In the genomic region with DNA sequence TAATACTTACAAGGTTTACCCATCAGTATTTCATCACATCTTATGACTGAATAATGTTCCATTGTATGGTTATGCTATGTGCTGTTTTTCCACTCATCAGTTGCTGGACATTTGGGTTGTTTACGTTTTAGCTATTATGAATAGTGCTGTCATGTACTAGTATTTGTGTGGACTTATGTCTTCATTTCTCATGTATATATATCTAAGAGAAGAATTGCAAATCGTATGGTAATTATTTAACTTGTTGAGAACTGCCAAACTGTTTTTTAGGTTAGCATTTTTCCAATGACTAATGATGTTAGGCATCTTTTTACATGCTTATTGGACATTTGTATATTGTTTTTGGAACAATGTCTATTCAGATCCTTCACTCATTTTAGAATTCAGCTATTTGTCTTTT, we compare ENCODE assay signal across 4 cellular contexts.
TF ChIP-seq lines count a peak whose summit lies in the region.

No MANE protein-coding gene starts in this region.

TF ChIP-seq in IMR-90, 13 proteins besides CTCF, POLR2A, EP300 and RAD21:
- TF ChIP-seq ELK1 (IDR thresholded peaks at IDR 0.05; ENCODE audit: borderline replicate concordance, low read depth, low read length) (no peak), CEBPB (IDR thresholded peaks at IDR 0.05; ENCODE audit: low read depth, low read length) (no peak; the same call in 1 of the 2 replicates), SMC3 (IDR thresholded peaks at IDR 0.05; ENCODE audit: low read depth, low read length) (no peak), FOS (IDR thresholded peaks at IDR 0.05; ENCODE audit: low read depth, low read length) (no peak), BHLHE40 (IDR thresholded peaks at IDR 0.05; ENCODE audit: low read depth, low read length) (no peak), NFE2L2 (IDR thresholded peaks at IDR 0.05; ENCODE audit: low read depth, low read length) (no peak), MAFK (IDR thresholded peaks at IDR 0.05; ENCODE audit: low read depth, low read length) (no peak), RFX5 (IDR thresholded peaks at IDR 0.05; ENCODE audit: low read depth, low read length) (no peak)
- TF ChIP-seq, protein P1, sequence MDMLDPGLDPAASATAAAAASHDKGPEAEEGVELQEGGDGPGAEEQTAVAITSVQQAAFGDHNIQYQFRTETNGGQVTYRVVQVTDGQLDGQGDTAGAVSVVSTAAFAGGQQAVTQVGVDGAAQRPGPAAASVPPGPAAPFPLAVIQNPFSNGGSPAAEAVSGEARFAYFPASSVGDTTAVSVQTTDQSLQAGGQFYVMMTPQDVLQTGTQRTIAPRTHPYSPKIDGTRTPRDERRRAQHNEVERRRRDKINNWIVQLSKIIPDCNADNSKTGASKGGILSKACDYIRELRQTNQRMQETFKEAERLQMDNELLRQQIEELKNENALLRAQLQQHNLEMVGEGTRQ (IDR thresholded peaks at IDR 0.05; ENCODE audit: low read depth, low read length), result no peak

TF ChIP-seq in K562, 482 proteins besides CTCF, POLR2A, EP300 and RAD21 (continues in another document):
- TF ChIP-seq TCFL5 (CRISPR knock-in tag; conservative IDR thresholded peaks at IDR 0.05) (no peak), HDAC3 (IDR thresholded peaks at IDR 0.05; ENCODE audit: borderline replicate concordance, partially characterized antibody) (no peak), ZNF449 (CRISPR knock-in tag; IDR thresholded peaks at IDR 0.05) (no peak), FOXA1 (IDR thresholded peaks at IDR 0.05; ENCODE audit: borderline replicate concordance) (no peak), HNRNPLL (IDR thresholded peaks at IDR 0.05; ENCODE audit: low read depth, low read length, poor library complexity, severe bottlenecking) (no peak)
- TF ChIP-seq, protein P2, sequence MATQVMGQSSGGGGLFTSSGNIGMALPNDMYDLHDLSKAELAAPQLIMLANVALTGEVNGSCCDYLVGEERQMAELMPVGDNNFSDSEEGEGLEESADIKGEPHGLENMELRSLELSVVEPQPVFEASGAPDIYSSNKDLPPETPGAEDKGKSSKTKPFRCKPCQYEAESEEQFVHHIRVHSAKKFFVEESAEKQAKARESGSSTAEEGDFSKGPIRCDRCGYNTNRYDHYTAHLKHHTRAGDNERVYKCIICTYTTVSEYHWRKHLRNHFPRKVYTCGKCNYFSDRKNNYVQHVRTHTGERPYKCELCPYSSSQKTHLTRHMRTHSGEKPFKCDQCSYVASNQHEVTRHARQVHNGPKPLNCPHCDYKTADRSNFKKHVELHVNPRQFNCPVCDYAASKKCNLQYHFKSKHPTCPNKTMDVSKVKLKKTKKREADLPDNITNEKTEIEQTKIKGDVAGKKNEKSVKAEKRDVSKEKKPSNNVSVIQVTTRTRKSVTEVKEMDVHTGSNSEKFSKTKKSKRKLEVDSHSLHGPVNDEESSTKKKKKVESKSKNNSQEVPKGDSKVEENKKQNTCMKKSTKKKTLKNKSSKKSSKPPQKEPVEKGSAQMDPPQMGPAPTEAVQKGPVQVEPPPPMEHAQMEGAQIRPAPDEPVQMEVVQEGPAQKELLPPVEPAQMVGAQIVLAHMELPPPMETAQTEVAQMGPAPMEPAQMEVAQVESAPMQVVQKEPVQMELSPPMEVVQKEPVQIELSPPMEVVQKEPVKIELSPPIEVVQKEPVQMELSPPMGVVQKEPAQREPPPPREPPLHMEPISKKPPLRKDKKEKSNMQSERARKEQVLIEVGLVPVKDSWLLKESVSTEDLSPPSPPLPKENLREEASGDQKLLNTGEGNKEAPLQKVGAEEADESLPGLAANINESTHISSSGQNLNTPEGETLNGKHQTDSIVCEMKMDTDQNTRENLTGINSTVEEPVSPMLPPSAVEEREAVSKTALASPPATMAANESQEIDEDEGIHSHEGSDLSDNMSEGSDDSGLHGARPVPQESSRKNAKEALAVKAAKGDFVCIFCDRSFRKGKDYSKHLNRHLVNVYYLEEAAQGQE (CRISPR knock-in tag; IDR thresholded peaks at IDR 0.05; ENCODE audit: low read depth), result no peak

TF ChIP-seq in HEK293T, 16 proteins besides CTCF, POLR2A, EP300 and RAD21:
- TF ChIP-seq LEF1 (IDR thresholded peaks at IDR 0.05; ENCODE audit: borderline replicate concordance), result no peak
- TF ChIP-seq FOXK2 (IDR thresholded peaks at IDR 0.05), result no peak
- no peak for TF ChIP-seq NFRKB (IDR thresholded peaks at IDR 0.05)
- no peak for TF ChIP-seq FOXM1 (IDR thresholded peaks at IDR 0.05; ENCODE audit: borderline replicate concordance)
- no peak for TF ChIP-seq SUZ12 (IDR thresholded peaks at IDR 0.05)

TF ChIP-seq in GM23338, 12 proteins besides CTCF, POLR2A, EP300 and RAD21 (continued from another document):
- TF ChIP-seq, protein P3, sequence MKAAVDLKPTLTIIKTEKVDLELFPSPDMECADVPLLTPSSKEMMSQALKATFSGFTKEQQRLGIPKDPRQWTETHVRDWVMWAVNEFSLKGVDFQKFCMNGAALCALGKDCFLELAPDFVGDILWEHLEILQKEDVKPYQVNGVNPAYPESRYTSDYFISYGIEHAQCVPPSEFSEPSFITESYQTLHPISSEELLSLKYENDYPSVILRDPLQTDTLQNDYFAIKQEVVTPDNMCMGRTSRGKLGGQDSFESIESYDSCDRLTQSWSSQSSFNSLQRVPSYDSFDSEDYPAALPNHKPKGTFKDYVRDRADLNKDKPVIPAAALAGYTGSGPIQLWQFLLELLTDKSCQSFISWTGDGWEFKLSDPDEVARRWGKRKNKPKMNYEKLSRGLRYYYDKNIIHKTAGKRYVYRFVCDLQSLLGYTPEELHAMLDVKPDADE (IDR thresholded peaks at IDR 0.05), result no peak
- no peak for TF ChIP-seq STAT1 (IDR thresholded peaks at IDR 0.05; ENCODE audit: unreplicated experiment)
- TF ChIP-seq, protein P2 (IDR thresholded peaks at IDR 0.05; ENCODE audit: unreplicated experiment), result no peak
- TF ChIP-seq ZNF331 (CRISPR knock-in tag; IDR thresholded peaks at IDR 0.05; ENCODE audit: low read depth), result no peak
- no peak for TF ChIP-seq POLR2AphosphoS5 (IDR thresholded peaks at IDR 0.05; ENCODE audit: low read depth)
- no peak for TF ChIP-seq ZNF114 (CRISPR knock-in tag; IDR thresholded peaks at IDR 0.05)
- no peak for TF ChIP-seq EZH2phosphoT487 (IDR thresholded peaks at IDR 0.05; ENCODE audit: unreplicated experiment)
- no peak for TF ChIP-seq JUNB (IDR thresholded peaks at IDR 0.05; ENCODE audit: unreplicated experiment)
- TF ChIP-seq NANOG (IDR thresholded peaks at IDR 0.05; ENCODE audit: borderline replicate concordance), result no peak
- no peak for TF ChIP-seq EZH2 (IDR thresholded peaks at IDR 0.05; ENCODE audit: low read depth, unreplicated experiment)
- TF ChIP-seq ZNF462 (CRISPR knock-in tag; IDR thresholded peaks at IDR 0.05), result no peak
